In the genomic region with DNA sequence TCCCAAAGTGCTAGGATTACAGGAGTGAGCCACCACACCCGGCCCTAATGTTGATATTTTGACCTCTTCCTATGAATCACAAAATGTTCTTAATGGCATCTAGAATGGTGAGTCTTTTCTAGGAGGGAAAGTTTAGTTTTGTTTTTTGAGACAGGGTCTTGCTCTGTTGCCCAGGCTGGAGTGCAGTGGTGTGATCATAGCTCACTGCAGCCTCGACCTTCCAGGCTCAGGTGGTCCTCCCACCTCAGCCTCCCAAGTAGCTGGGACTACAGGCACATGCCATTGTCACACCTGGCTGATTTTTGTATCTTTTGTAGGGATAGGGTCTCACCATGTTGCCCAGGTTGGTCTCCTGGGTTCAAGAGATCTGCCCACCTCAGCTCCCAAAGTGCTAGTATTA, we compare ENCODE assay signal across 3 cellular contexts.
TF ChIP-seq lines count a peak whose summit lies in the region.

No MANE protein-coding gene starts in this region.

TF ChIP-seq in HEK293, 187 proteins besides CTCF, POLR2A, EP300 and RAD21:
- TF ChIP-seq ZNF121 (tag by site-specific recombination; IDR thresholded peaks at IDR 0.05) = peak; percentile 64; the same call in 1 of the 2 replicates

TF ChIP-seq in WTC11, 78 proteins besides CTCF, POLR2A, EP300 and RAD21:
- 0 out of 2 replicates have a peak, but pooled peaks have one; percentile 57 for TF ChIP-seq ZNF121 (CRISPR knock-in tag; IDR thresholded peaks at IDR 0.05)

TF ChIP-seq in K562, 482 proteins besides CTCF, POLR2A, EP300 and RAD21:
- TF ChIP-seq ZNF121 (CRISPR knock-in tag; conservative IDR thresholded peaks at IDR 0.05) = peak; percentile 85
TF ChIP-seq in K562: peak in this region for 1; not testable (repeated sequence) for 481.
